Comparison of ENCODE assay signal across 8 cellular contexts in genomic region chr19:43755256-43755801, GRCh38. TPM values are rescaled to one million over a fixed set of nuclear protein-coding genes. Genes with fewer than 3 reads are reported as not detected.
A peak's percentile ranks its signal among the peaks of the same experiment; 100 is the strongest.
DNase-seq lines count a peak whose midpoint lies in the region; ATAC-seq lines count a peak whose summit lies in the region.

No MANE protein-coding gene starts in this region.

- peak overlapping the region; percentile 97 for H2BK5ac ChIP-seq in mesendoderm (ENCODE audit: low read length)

- no peak overlapping the region for H3K23ac ChIP-seq in mesendoderm (ENCODE audit: low read length)

- peak overlapping the region; percentile 87 for H3K27ac ChIP-seq in mesendoderm (ENCODE audit: low read depth, low read length)

- H3K4me2 ChIP-seq in mesendoderm (ENCODE audit: low read length) = peak overlapping the region; percentile 98

- H3K27me3 ChIP-seq in endocrine pancreas (ENCODE audit: control insufficient read depth, insufficient read depth, low read length) (no peaks in the 10 kb centered on the region), mesendoderm (ENCODE audit: insufficient read depth, low read length, poor library complexity) (no peaks in the 10 kb centered on the region)

- peak overlapping the region; percentile 98 for H4K5ac ChIP-seq in mesendoderm (ENCODE audit: low read length)

- no peaks in the 10 kb centered on the region for H3K4me1 ChIP-seq in endocrine pancreas (ENCODE audit: control insufficient read depth, insufficient read depth, low read length)
- H3K4me1 ChIP-seq in mesendoderm (ENCODE audit: control insufficient read depth, low read depth, low read length) = no peaks in the 10 kb centered on the region

- no peaks in the 10 kb centered on the region for H3K9me3 ChIP-seq in endocrine pancreas (ENCODE audit: control insufficient read depth, low read length)

- DNase-seq in ELR (ENCODE audit: low read depth) (peak; percentile 70), HK-2 (ENCODE audit: unreplicated experiment) (peak; percentile 82), NOMO-1 treated with DMSO at 0.1 percent for 48 hours (lab: John Stamatoyannopoulos, UW; ENCODE audit: unreplicated experiment) (peak; percentile 86), mesendoderm (peak; percentile 67)
- DNase-seq in activated CD8-positive, alpha-beta memory T cell treated with anti-CD3 and anti-CD28 coated beads for 48 hours (ENCODE audit: low read depth in 2 of 3, low spot score in 2 of 3) = peak in 2 of 3 experiments; percentile 50 to 72
- DNase-seq in stimulated activated CD8-positive, alpha-beta memory T cell treated with anti-CD3 and anti-CD28 coated beads, Interleukin-15, amount 100 ng/mL, for 48 hours (ENCODE audit: low read depth in 2 of 2) = peak; percentile 71 to 75

- no CpG with 5 or more reads among the region's 28 CpGs for WGBS in mesendoderm (ENCODE audit: extremely low coverage, insufficient coverage, low lambda C conversion rate)

- H4K8ac ChIP-seq in mesendoderm (ENCODE audit: low read depth, low read length) = peak overlapping the region; percentile 93

- peak overlapping the region; percentile 50 for H3K9ac ChIP-seq in endocrine pancreas (ENCODE audit: control insufficient read depth, insufficient read depth, low read length)
- H3K9ac ChIP-seq in mesendoderm (ENCODE audit: low read length) = peak overlapping the region; percentile 100

- H2BK120ac ChIP-seq in mesendoderm (ENCODE audit: low read depth, low read length) = peak overlapping the region; percentile 39

- H3K4ac ChIP-seq in mesendoderm (ENCODE audit: low read depth, low read length) = peak overlapping the region; percentile 98

- H2BK15ac ChIP-seq in mesendoderm (replicated peaks; ENCODE audit: low read depth) = no peak overlapping the region

- H3K18ac ChIP-seq in mesendoderm (ENCODE audit: low read length) = peak overlapping the region; percentile 61

- ATAC-seq in HG02759 (IDR thresholded peaks at IDR 0.05; ENCODE audit: unreplicated experiment) = no peak

- H3K36me3 ChIP-seq in endocrine pancreas (ENCODE audit: control insufficient read depth, insufficient read depth, low read length) (no peaks in the 10 kb centered on the region), mesendoderm (ENCODE audit: control insufficient read depth, insufficient read depth, low read length) (peaks cover under 1% of the 10 kb centered on the region)

- H3K56ac ChIP-seq in mesendoderm (ENCODE audit: low read length) = peak overlapping the region; percentile 100

- H3K79me1 ChIP-seq in mesendoderm (ENCODE audit: low read length) = peaks cover 3% of the 10 kb centered on the region

- H2AK5ac ChIP-seq in mesendoderm (ENCODE audit: low read length) = peak overlapping the region; percentile 82

- peak overlapping the region; percentile 39 for H3K4me3 ChIP-seq in endocrine pancreas (ENCODE audit: control insufficient read depth, insufficient read depth, low read length)
- peak overlapping the region; percentile 93 for H3K4me3 ChIP-seq in mesendoderm (ENCODE audit: low read length)

- no peaks in the 10 kb centered on the region for H3K79me2 ChIP-seq in mesendoderm (ENCODE audit: control insufficient read depth, insufficient read depth, low read length)

RNA-seq across cellular contexts. Expression of gene SMG9, which starts 0.6 kb away (rescaled TPM):
- 12.2 TPM for polyA plus RNA-seq in mesendoderm (2013, experiment 1 of 2)
- polyA plus RNA-seq in mesendoderm (2013, experiment 2 of 2) = 11.9 TPM

RNA-seq across cellular contexts. Expression of gene KCNN4, which starts 25.4 kb away (rescaled TPM):
- polyA plus RNA-seq in mesendoderm (2013, experiment 1 of 2) = not detected
- 0.04 TPM for polyA plus RNA-seq in mesendoderm (2013, experiment 2 of 2)

RNA-seq across cellular contexts. Expression of gene IRGC, which starts 39.5 kb away (rescaled TPM):
- polyA plus RNA-seq in mesendoderm (2013, experiment 1 of 2) = not detected
- not detected for polyA plus RNA-seq in mesendoderm (2013, experiment 2 of 2)

RNA-seq across cellular contexts. Expression of gene LYPD5, which starts 46.9 kb away (rescaled TPM):
- 0.24 TPM for polyA plus RNA-seq in mesendoderm (2013, experiment 1 of 2)
- polyA plus RNA-seq in mesendoderm (2013, experiment 2 of 2) = 0.15 TPM
